ENCODE assay signal across 3 cellular contexts in genomic region chr3:12401208-12401607, GRCh38.
A peak's percentile ranks its signal among the peaks of the same experiment; 100 is the strongest.
TF ChIP-seq lines count a peak whose summit lies in the region.

No MANE protein-coding gene starts in this region.

TF ChIP-seq in SK-N-SH, 30 proteins besides CTCF, POLR2A, EP300 and RAD21:
- TF ChIP-seq, protein P1, sequence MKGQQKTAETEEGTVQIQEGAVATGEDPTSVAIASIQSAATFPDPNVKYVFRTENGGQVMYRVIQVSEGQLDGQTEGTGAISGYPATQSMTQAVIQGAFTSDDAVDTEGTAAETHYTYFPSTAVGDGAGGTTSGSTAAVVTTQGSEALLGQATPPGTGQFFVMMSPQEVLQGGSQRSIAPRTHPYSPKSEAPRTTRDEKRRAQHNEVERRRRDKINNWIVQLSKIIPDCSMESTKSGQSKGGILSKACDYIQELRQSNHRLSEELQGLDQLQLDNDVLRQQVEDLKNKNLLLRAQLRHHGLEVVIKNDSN (IDR thresholded peaks at IDR 0.05; ENCODE audit: borderline replicate concordance, low read depth) = no peak
- TF ChIP-seq NRF1 (IDR thresholded peaks at IDR 0.05; ENCODE audit: low read depth, low read length) = no peak
- peak; percentile 3; the same call in 1 of the 2 replicates for TF ChIP-seq TCF12 (IDR thresholded peaks at IDR 0.05)
- no peak for TF ChIP-seq TEAD4 (IDR thresholded peaks at IDR 0.05; ENCODE audit: borderline replicate concordance, insufficient read depth)

TF ChIP-seq in SK-N-SH treated with all-trans-retinoic acid at 6 μM for 48 hours, 23 proteins besides CTCF, POLR2A, EP300 and RAD21:
- no peak for TF ChIP-seq ISL1 (CRISPR knock-in tag; IDR thresholded peaks at IDR 0.05)
- no peak for TF ChIP-seq SNAI2 (CRISPR knock-in tag; IDR thresholded peaks at IDR 0.05)
- no peak for TF ChIP-seq PPARA (CRISPR knock-in tag; IDR thresholded peaks at IDR 0.05; ENCODE audit: borderline replicate concordance)
- TF ChIP-seq CSDC2 (CRISPR knock-in tag; IDR thresholded peaks at IDR 0.05) = no peak
- TF ChIP-seq ARNTL (CRISPR knock-in tag; IDR thresholded peaks at IDR 0.05; ENCODE audit: borderline replicate concordance, low read depth) = no peak
- TF ChIP-seq BACH2 (CRISPR knock-in tag; IDR thresholded peaks at IDR 0.05; ENCODE audit: borderline replicate concordance) = no peak
- TF ChIP-seq, protein P2, sequence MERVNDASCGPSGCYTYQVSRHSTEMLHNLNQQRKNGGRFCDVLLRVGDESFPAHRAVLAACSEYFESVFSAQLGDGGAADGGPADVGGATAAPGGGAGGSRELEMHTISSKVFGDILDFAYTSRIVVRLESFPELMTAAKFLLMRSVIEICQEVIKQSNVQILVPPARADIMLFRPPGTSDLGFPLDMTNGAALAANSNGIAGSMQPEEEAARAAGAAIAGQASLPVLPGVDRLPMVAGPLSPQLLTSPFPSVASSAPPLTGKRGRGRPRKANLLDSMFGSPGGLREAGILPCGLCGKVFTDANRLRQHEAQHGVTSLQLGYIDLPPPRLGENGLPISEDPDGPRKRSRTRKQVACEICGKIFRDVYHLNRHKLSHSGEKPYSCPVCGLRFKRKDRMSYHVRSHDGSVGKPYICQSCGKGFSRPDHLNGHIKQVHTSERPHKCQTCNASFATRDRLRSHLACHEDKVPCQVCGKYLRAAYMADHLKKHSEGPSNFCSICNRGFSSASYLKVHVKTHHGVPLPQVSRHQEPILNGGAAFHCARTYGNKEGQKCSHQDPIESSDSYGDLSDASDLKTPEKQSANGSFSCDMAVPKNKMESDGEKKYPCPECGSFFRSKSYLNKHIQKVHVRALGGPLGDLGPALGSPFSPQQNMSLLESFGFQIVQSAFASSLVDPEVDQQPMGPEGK (CRISPR knock-in tag; IDR thresholded peaks at IDR 0.05; ENCODE audit: borderline replicate concordance) = no peak
- no peak for TF ChIP-seq ZC3H10 (CRISPR knock-in tag; IDR thresholded peaks at IDR 0.05)
- no peak for TF ChIP-seq ZNF70 (CRISPR knock-in tag; IDR thresholded peaks at IDR 0.05)
- TF ChIP-seq RARB (CRISPR knock-in tag; IDR thresholded peaks at IDR 0.05) = no peak
- no peak for TF ChIP-seq ESRRG (CRISPR knock-in tag; IDR thresholded peaks at IDR 0.05)
- no peak for TF ChIP-seq TCF4 (CRISPR knock-in tag; IDR thresholded peaks at IDR 0.05; ENCODE audit: borderline replicate concordance)
- no peak for TF ChIP-seq TOX (CRISPR knock-in tag; IDR thresholded peaks at IDR 0.05; ENCODE audit: borderline replicate concordance)

TF ChIP-seq in GM12878, 131 proteins besides CTCF, POLR2A, EP300 and RAD21:
- TF ChIP-seq PAX8 (IDR thresholded peaks at IDR 0.05) (no peak), SREBF1 (IDR thresholded peaks at IDR 0.05; ENCODE audit: low read length) (no peak), PAX5 (IDR thresholded peaks at IDR 0.05; ENCODE audit: borderline replicate concordance, low read depth, low read length) (no peak), SPI1 (IDR thresholded peaks at IDR 0.05; ENCODE audit: borderline replicate concordance, insufficient read depth, low read depth, low read length) (no peak), WRNIP1 (IDR thresholded peaks at IDR 0.05; ENCODE audit: borderline replicate concordance, low read depth, low read length) (no peak), ESRRA (IDR thresholded peaks at IDR 0.05; ENCODE audit: low read length) (no peak), CHD1 (IDR thresholded peaks at IDR 0.05; ENCODE audit: low read depth, low read length) (no peak), MYC (IDR thresholded peaks at IDR 0.05; ENCODE audit: insufficient read depth, insufficient read length, insufficient replicate concordance, low read length, severe bottlenecking) (no peak), SMAD1 (IDR thresholded peaks at IDR 0.05; ENCODE audit: low read depth, partially characterized antibody) (no peak)
